Comparison of ENCODE assay signal across 26 cellular contexts in the genomic region with DNA sequence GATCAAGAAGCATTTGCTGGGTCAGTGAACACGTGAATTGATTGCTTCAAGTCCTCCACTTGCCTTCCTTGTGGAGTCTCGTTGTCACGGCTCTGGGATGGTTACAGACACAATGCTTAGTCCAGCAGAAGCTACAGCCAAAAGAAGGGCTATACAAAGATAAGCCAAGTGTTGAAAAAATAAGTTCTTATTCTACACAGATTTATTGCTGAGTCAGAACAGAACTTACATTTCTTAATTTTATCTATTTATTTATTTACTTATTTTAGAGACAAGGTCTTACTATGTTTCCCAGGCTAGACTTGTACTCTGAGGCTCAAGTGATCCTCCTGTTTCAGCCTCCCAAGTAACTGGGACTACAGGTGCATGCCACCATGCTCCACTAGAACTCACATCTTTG.
"Had no signal": no experiment of that assay in that cellular context is flagged by ENCODE, and none has a peak within 500 bp of the region (broad histone marks: within the 10 kb centered on the region; RNA-seq: fewer than 3 reads in every experiment).

No MANE protein-coding gene starts in this region.

- FAIRE-seq: endometrium, keratinocyte had no signal

- H3K9me3 ChIP-seq: colonic mucosa, esophagus squamous epithelium, gastrocnemius medialis, left lung, lower lobe of right lung, mucosa of descending colon had no signal

- H3K4me2 ChIP-seq: hepatocyte had no signal

- H3K27ac ChIP-seq: colonic mucosa, epithelial cell of prostate, esophagus squamous epithelium, gastrocnemius medialis, hepatocyte, left lung, lower lobe of right lung had no signal

- DNase-seq: colonic mucosa; cortex of kidney; effector CD8-positive, alpha-beta T cell; effector memory CD8-positive, alpha-beta T cell; endodermal cell; erythroblast; esophagus squamous epithelium; foreskin fibroblast; foreskin melanocyte; gastrocnemius medialis; glutamatergic neuron; head of caudate nucleus; hypothalamus; immature natural killer cell; left cardiac atrium; left lung; left ventricle myocardium superior; lower lobe of right lung; mesenchymal stem cell; mucosa of descending colon; naive B cell had no signal

- H3K36me3 ChIP-seq: colonic mucosa, esophagus squamous epithelium, gastrocnemius medialis, left lung, lower lobe of right lung had no signal

- H3K4me1 ChIP-seq: colonic mucosa, gastrocnemius medialis had no signal

- ATAC-seq: effector memory CD8-positive, alpha-beta T cell; esophagus mucosa; gastrocnemius medialis; left cardiac atrium; left lung; left ventricle myocardium superior; lower lobe of right lung; mucosa of descending colon had no signal

- H3K27me3 ChIP-seq: colonic mucosa, esophagus squamous epithelium, gastrocnemius medialis, hepatocyte had no signal

- H3K4me3 ChIP-seq: colonic mucosa, esophagus squamous epithelium, gastrocnemius medialis, hepatocyte, left lung, lower lobe of right lung, mucosa of descending colon had no signal
